In genomic region chr2:88018077-88018805, GRCh38 we compare ENCODE assay signal across 1 cellular context.
A peak's percentile ranks its signal among the peaks of the same experiment; 100 is the strongest.
TF ChIP-seq lines count a peak whose summit lies in the region.

No MANE protein-coding gene starts in this region.

TF ChIP-seq in K562, 482 proteins besides CTCF, POLR2A, EP300 and RAD21:
- TF ChIP-seq, protein P1, sequence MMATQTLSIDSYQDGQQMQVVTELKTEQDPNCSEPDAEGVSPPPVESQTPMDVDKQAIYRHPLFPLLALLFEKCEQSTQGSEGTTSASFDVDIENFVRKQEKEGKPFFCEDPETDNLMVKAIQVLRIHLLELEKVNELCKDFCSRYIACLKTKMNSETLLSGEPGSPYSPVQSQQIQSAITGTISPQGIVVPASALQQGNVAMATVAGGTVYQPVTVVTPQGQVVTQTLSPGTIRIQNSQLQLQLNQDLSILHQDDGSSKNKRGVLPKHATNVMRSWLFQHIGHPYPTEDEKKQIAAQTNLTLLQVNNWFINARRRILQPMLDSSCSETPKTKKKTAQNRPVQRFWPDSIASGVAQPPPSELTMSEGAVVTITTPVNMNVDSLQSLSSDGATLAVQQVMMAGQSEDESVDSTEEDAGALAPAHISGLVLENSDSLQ (IDR thresholded peaks at IDR 0.05) = peak; percentile 33; the same call in 1 of the 2 replicates
- TF ChIP-seq SOX6 (IDR thresholded peaks at IDR 0.05) = peak; percentile 26; the same call in 1 of the 2 replicates
- peak; percentile 75 for TF ChIP-seq RFX1 (IDR thresholded peaks at IDR 0.05)
